In the genomic region with DNA sequence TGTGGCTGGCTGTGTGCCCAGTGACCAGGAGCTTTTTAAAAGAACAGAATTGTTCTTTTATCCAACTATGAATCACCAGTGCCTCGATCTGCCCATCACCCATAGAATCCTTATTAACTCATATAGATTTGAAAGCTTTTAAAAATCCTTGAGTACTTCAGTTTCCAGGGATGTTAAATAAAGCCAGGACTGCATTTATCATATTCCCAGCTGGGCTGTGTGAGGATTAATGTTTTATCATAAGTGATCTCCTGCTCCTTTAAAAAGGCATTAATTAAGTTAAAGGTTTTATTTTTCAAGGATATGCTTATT, we compare ENCODE assay signal across 19 cellular contexts.
A peak's percentile ranks its signal among the peaks of the same experiment; 100 is the strongest.
DNase-seq lines count a peak whose midpoint lies in the region; TF ChIP-seq lines count a peak whose summit lies in the region.
"Had no signal": no experiment of that assay in that cellular context is flagged by ENCODE, and none has a peak within 500 bp of the region (broad histone marks: within the 10 kb centered on the region; RNA-seq: fewer than 3 reads in every experiment).

No MANE protein-coding gene starts in this region.

- intact Hi-C loops in adrenal gland (cut with DNase I): no loop called here
- intact Hi-C loops in activated T-helper 2 cell treated with anti-CD3 and anti-CD28 coated beads, Interferon-gamma antibody, Interleukin-2, Interleukin-4, amounts not matched to agents 10 μg/mL and 5 μg/mL and 100 μg/mL, durations not matched to agents 14 hours and 24 hours and 36 hours (cut with micrococcal nuclease): no loop called here

- TF ChIP-seq CTCF in adrenal gland (IDR thresholded peaks at IDR 0.05) (no peak), fibroblast of pulmonary artery (IDR thresholded peaks at IDR 0.05; ENCODE audit: low read length, missing control alignments) (no peak), mesothelial cell of epicardium (IDR thresholded peaks at IDR 0.05; ENCODE audit: unreplicated experiment) (no peak)

- H3K9me3 ChIP-seq in adrenal gland (replicated peaks in 1 of 3): no peaks in the 10 kb centered on the region
- H3K9me3 ChIP-seq: ascending aorta, upper lobe of left lung had no signal

- 16 to 24% (median 20%) methylated on average over 1 of the region's 1 CpG for whole genome bisulfite sequencing in adrenal gland, 4 donors

- H3K4me1 ChIP-seq in adrenal gland (replicated peaks in 1 of 2): no peaks in the 10 kb centered on the region
- H3K4me1 ChIP-seq: ascending aorta, parathyroid adenoma, upper lobe of left lung had no signal

- no peaks in the 10 kb centered on the region for H3K4me1 Mint-ChIP-seq in activated T-helper 2 cell treated with anti-CD3 and anti-CD28 coated beads, Interferon-gamma antibody, Interleukin-2, Interleukin-4, amounts not matched to agents 10 μg/mL and 5 μg/mL and 100 μg/mL, durations not matched to agents 14 hours and 24 hours and 36 hours (ENCODE audit: low read depth)
- H3K4me1 Mint-ChIP-seq in mesothelial cell of epicardium: peaks cover 3% of the 10 kb centered on the region

- DNase-seq in NCI-H2029 treated with DMSO at 0.1 percent for 48 hours (lab: John Stamatoyannopoulos, UW): peak; percentile 34
- no peak for DNase-seq in NCI-H2029 (lab: John Stamatoyannopoulos, UW)
- DNase-seq in adrenal gland: peak in 5 of 7 donors; percentile 11 to 30 (median 17)
- DNase-seq in fibroblast of pulmonary artery (ENCODE audit: low read depth): peak; percentile 70
- DNase-seq in skeletal muscle cell (ENCODE audit: low read depth): peak; percentile 65
- no peak for DNase-seq in activated T-helper 2 cell treated with anti-CD3 and anti-CD28 coated beads, Interferon-gamma antibody, Interleukin-2, Interleukin-4, amounts not matched to agents 10 μg/mL and 5 μg/mL and 100 μg/mL, durations not matched to agents 14 hours and 24 hours and 36 hours (ENCODE audit: low spot score)
- no peak for DNase-seq in stimulated activated CD4-positive, alpha-beta T cell treated with anti-CD3 and anti-CD28 coated beads, Interleukin-4, amount 100 ng/mL, for 24 hours
- DNase-seq in mesothelial cell of epicardium (ENCODE audit: low spot score in 2 of 2, unreplicated experiment in 2 of 2): no peak
- DNase-seq: 8988T; activated CD4-positive, alpha-beta T cell treated with anti-CD3 and anti-CD28 coated beads for 1 hour; activated T-cell treated with anti-CD3 and anti-CD28 coated beads, Interleukin-2, amount 50 U/mL, for 48 hours; midbrain; OCI-M1; stimulated activated CD8-positive, alpha-beta memory T cell treated with anti-CD3 and anti-CD28 coated beads, Interleukin-4, amount 100 ng/mL, for 48 hours; T-helper 1 cell had no signal

- no peaks in the 10 kb centered on the region for H3K27me3 Mint-ChIP-seq in activated T-helper 2 cell treated with anti-CD3 and anti-CD28 coated beads, Interferon-gamma antibody, Interleukin-2, Interleukin-4, amounts not matched to agents 10 μg/mL and 5 μg/mL and 100 μg/mL, durations not matched to agents 14 hours and 24 hours and 36 hours (ENCODE audit: low read depth)
- peaks cover 3% of the 10 kb centered on the region for H3K27me3 Mint-ChIP-seq in mesothelial cell of epicardium (ENCODE audit: low read depth)

- H3K27ac ChIP-seq in adrenal gland: no peak overlapping the region
- H3K27ac ChIP-seq: ascending aorta, parathyroid adenoma, upper lobe of left lung had no signal

- no peaks in the 10 kb centered on the region for H3K9me3 Mint-ChIP-seq in activated T-helper 2 cell treated with anti-CD3 and anti-CD28 coated beads, Interferon-gamma antibody, Interleukin-2, Interleukin-4, amounts not matched to agents 10 μg/mL and 5 μg/mL and 100 μg/mL, durations not matched to agents 14 hours and 24 hours and 36 hours
- no peaks in the 10 kb centered on the region for H3K9me3 Mint-ChIP-seq in mesothelial cell of epicardium

- no peak overlapping the region for H3K4me3 ChIP-seq in adrenal gland
- no peak overlapping the region for H3K4me3 ChIP-seq in fibroblast of pulmonary artery (replicated peaks; ENCODE audit: low read depth, low read length)
- H3K4me3 ChIP-seq in skeletal muscle cell (ENCODE audit: low read depth, low read length): no peak overlapping the region
- H3K4me3 ChIP-seq: ascending aorta, K562, upper lobe of left lung had no signal

- no peak overlapping the region for H3K27ac Mint-ChIP-seq in activated T-helper 2 cell treated with anti-CD3 and anti-CD28 coated beads, Interferon-gamma antibody, Interleukin-2, Interleukin-4, amounts not matched to agents 10 μg/mL and 5 μg/mL and 100 μg/mL, durations not matched to agents 14 hours and 24 hours and 36 hours
- H3K27ac Mint-ChIP-seq in mesothelial cell of epicardium: no peak overlapping the region

- no peak for TF ChIP-seq POLR2A in adrenal gland (IDR thresholded peaks at IDR 0.05)

- H3K4me3 Mint-ChIP-seq in activated T-helper 2 cell treated with anti-CD3 and anti-CD28 coated beads, Interferon-gamma antibody, Interleukin-2, Interleukin-4, amounts not matched to agents 10 μg/mL and 5 μg/mL and 100 μg/mL, durations not matched to agents 14 hours and 24 hours and 36 hours (ENCODE audit: low read depth): no peak overlapping the region
- no peak overlapping the region for H3K4me3 Mint-ChIP-seq in mesothelial cell of epicardium

- no peaks in the 10 kb centered on the region for H3K36me3 Mint-ChIP-seq in activated T-helper 2 cell treated with anti-CD3 and anti-CD28 coated beads, Interferon-gamma antibody, Interleukin-2, Interleukin-4, amounts not matched to agents 10 μg/mL and 5 μg/mL and 100 μg/mL, durations not matched to agents 14 hours and 24 hours and 36 hours (ENCODE audit: low read depth)
- no peaks in the 10 kb centered on the region for H3K36me3 Mint-ChIP-seq in mesothelial cell of epicardium

- H3K36me3 ChIP-seq in adrenal gland (replicated peaks in 1 of 2): no peaks in the 10 kb centered on the region
- H3K36me3 ChIP-seq: ascending aorta, upper lobe of left lung had no signal

- no peaks in the 10 kb centered on the region for H3K27me3 ChIP-seq in adrenal gland
- H3K27me3 ChIP-seq: ascending aorta, upper lobe of left lung had no signal

Comparison
In these comparisons a context has a peak if more than half of its experiments do, and no peak if none do; other contexts are left out.
1. DNase-seq: peak in NCI-H2029 treated with DMSO at 0.1 percent for 48 hours (single experiment), adrenal gland (5 of 7), fibroblast of pulmonary artery (single experiment) and skeletal muscle cell (single experiment); none in NCI-H2029 (single experiment), activated T-helper 2 cell treated with anti-CD3 and anti-CD28 coated beads, Interferon-gamma antibody, Interleukin-2, Interleukin-4, amounts not matched to agents 10 μg/mL and 5 μg/mL and 100 μg/mL, durations not matched to agents 14 hours and 24 hours and 36 hours (single experiment), stimulated activated CD4-positive, alpha-beta T cell treated with anti-CD3 and anti-CD28 coated beads, Interleukin-4, amount 100 ng/mL, for 24 hours (single experiment) and mesothelial cell of epicardium (0 of 2).